Comparison of ENCODE assay signal across 19 cellular contexts in genomic region chr5:91033370-91033769, GRCh38.
"Had no signal": no experiment of that assay in that cellular context is flagged by ENCODE, and none has a peak within 500 bp of the region (broad histone marks: within the 10 kb centered on the region; RNA-seq: fewer than 3 reads in every experiment).

No MANE protein-coding gene starts in this region.

- ATAC-seq: esophagus mucosa; heart right ventricle; naive thymus-derived CD4-positive, alpha-beta T cell had no signal

- DNase-seq: effector memory CD4-positive, alpha-beta T cell; heart right ventricle; islet precursor cell; left ventricle myocardium inferior; mesenchymal stem cell; midbrain; naive thymus-derived CD4-positive, alpha-beta T cell; posterior cingulate gyrus; sigmoid colon; stimulated activated CD4-positive, alpha-beta T cell treated with anti-CD3 and anti-CD28 coated beads, Interleukin-12 subunit alpha, Interleukin-12 subunit beta, amount 100 ng/mL, for 4 hours; stimulated activated naive CD4-positive, alpha-beta T cell; stomach; substantia nigra; uterus had no signal

- H3K36me3 ChIP-seq: heart right ventricle, left ventricle myocardium inferior, sigmoid colon, stomach, thoracic aorta, uterus had no signal

- FAIRE-seq: endometrium had no signal

- H3K27me3 ChIP-seq: heart right ventricle, sigmoid colon, stomach, uterus had no signal

- H3K4me1 ChIP-seq: heart right ventricle, left ventricle myocardium inferior, uterus had no signal

- H3K9me3 ChIP-seq: heart right ventricle, left ventricle myocardium inferior, sigmoid colon, stomach, thoracic aorta, uterus had no signal

- H3K27ac ChIP-seq: heart right ventricle, left ventricle myocardium inferior, skin epidermis, stomach, thoracic aorta, uterus had no signal

- H3K4me3 ChIP-seq: heart right ventricle, left ventricle myocardium inferior, lung, sigmoid colon, skin epidermis, stomach, thoracic aorta, uterus had no signal
